In the genomic region with DNA sequence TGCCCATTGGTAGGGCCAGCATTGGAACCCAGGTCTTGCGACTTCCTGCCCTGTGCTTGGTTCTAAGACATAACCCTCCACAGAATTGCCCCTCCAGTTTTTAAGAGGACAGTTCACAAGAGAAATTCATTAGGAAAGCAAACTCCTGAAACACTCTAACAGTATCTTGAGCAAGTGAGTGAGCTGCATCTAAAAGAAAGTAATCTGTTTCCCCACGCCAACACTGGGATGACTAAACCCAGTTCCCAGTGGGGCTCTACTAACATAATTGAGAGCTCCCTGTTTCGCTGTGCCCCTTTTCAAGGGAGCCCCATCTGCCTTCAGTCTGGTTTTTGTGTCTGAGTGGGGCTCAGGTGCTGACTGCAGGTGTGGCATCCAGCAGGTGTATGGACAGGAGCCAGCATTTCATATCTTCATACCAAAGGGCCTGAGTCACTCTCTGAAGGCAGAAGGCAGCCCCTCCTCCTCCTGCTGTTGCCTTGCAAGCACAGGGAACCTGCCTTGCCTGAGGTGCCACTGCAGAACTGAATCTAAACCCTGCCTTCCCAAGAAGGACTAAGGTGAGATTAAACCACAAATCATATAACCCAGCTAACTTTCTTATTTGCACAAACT, we compare ENCODE assay signal across 13 cellular contexts. TPM values are rescaled to one million over a fixed set of nuclear protein-coding genes. Genes with fewer than 3 reads are reported as not detected.
DNase-seq lines count a peak whose midpoint lies in the region; ATAC-seq, FAIRE-seq and TF ChIP-seq lines count a peak whose summit lies in the region.
"Had no signal": no experiment of that assay in that cellular context is flagged by ENCODE, and none has a peak within 500 bp of the region (broad histone marks: within the 10 kb centered on the region; RNA-seq: fewer than 3 reads in every experiment).

No MANE protein-coding gene starts in this region.

- H3K4me3 ChIP-seq in keratinocyte (ENCODE audit: control insufficient read depth in 2 of 3, extremely low read depth in 1 of 3, insufficient read depth in 2 of 3, low read depth in 1 of 3, low read length in 3 of 3) (no peak overlapping the region), upper lobe of left lung (no peak overlapping the region), coronary artery (no peak overlapping the region)
- no peak overlapping the region for H3K4me3 ChIP-seq in CD8-positive, alpha-beta T cell (ENCODE audit: low read depth, low read length)
- H3K4me3 ChIP-seq: spleen had no signal

- TF ChIP-seq CTCF in RWPE1 (conservative IDR thresholded peaks at IDR 0.05; ENCODE audit: low read depth) (no peak), keratinocyte (optimal IDR thresholded peaks at IDR 0.05 in 1 of 3, IDR thresholded peaks at IDR 0.05 in 1 of 3, conservative IDR thresholded peaks at IDR 0.05 in 1 of 3; ENCODE audit: extremely low read depth in 1 of 3, insufficient read depth in 2 of 3, low read length in 3 of 3) (no peak), upper lobe of left lung (IDR thresholded peaks at IDR 0.05) (no peak), coronary artery (IDR thresholded peaks at IDR 0.05) (no peak)
- no peak for TF ChIP-seq CTCF in CD8-positive, alpha-beta T cell (IDR thresholded peaks at IDR 0.05)

- H3K36me3 ChIP-seq in keratinocyte (ENCODE audit: control insufficient read depth in 2 of 2, extremely low read depth in 1 of 2, insufficient read depth in 2 of 2, low read length in 2 of 2) (peaks cover 0 to 2% of the 10 kb centered on the region in 2 experiments), upper lobe of left lung (no peaks in the 10 kb centered on the region)
- H3K36me3 ChIP-seq in CD8-positive, alpha-beta T cell (ENCODE audit: insufficient read depth, low read length): no peaks in the 10 kb centered on the region
- H3K36me3 ChIP-seq: spleen had no signal

- intact Hi-C loops in CD8-positive, alpha-beta T cell (cut with DNase I, micrococcal nuclease): no loop called here

- H3K9me1 ChIP-seq in keratinocyte (ENCODE audit: control insufficient read depth, extremely low read depth, insufficient read depth, low read length): no peaks in the 10 kb centered on the region

- H3K79me2 ChIP-seq in keratinocyte (ENCODE audit: control insufficient read depth, insufficient read depth, low read length): no peaks in the 10 kb centered on the region

- H3K4me1 ChIP-seq in keratinocyte (ENCODE audit: control insufficient read depth, extremely low read depth, insufficient read depth, low read length) (peaks cover 2% of the 10 kb centered on the region), upper lobe of left lung (no peaks in the 10 kb centered on the region)
- H3K4me1 ChIP-seq in CD8-positive, alpha-beta T cell (ENCODE audit: insufficient read depth, low read length): no peaks in the 10 kb centered on the region
- H3K4me1 ChIP-seq: spleen had no signal

- peak; percentile 34 for FAIRE-seq in keratinocyte (lab: Jason Lieb, UNC)

- TF ChIP-seq POLR2A in upper lobe of left lung (IDR thresholded peaks at IDR 0.05): no peak

- H3K4me2 ChIP-seq in keratinocyte (ENCODE audit: control insufficient read depth, extremely low read depth, insufficient read depth, low read depth, low read length): no peak overlapping the region

- no peak overlapping the region for H2AFZ ChIP-seq in keratinocyte (ENCODE audit: control insufficient read depth, low read length)

- no peak for TF ChIP-seq EP300 in upper lobe of left lung (IDR thresholded peaks at IDR 0.05)

- H3K9me3 ChIP-seq in keratinocyte (ENCODE audit: control insufficient read depth, low read depth, low read length) (no peaks in the 10 kb centered on the region), upper lobe of left lung (no peaks in the 10 kb centered on the region)
- no peaks in the 10 kb centered on the region for H3K9me3 ChIP-seq in CD8-positive, alpha-beta T cell (ENCODE audit: low read length)
- H3K9me3 ChIP-seq: spleen had no signal

- H3K27me3 Mint-ChIP-seq in CD8-positive, alpha-beta T cell (ENCODE audit: low read depth): no peaks in the 10 kb centered on the region
- H3K27me3 Mint-ChIP-seq: dendritic cell treated with granulocyte-macrophage colony-stimulating factor and Interleukin-4, amounts not matched to agents 40 ng/mL and 50 ng/mL, for 4 days had no signal

- no peaks in the 10 kb centered on the region for H4K20me1 ChIP-seq in keratinocyte (ENCODE audit: control insufficient read depth, extremely low read depth, insufficient read depth, low read length)

- dilution Hi-C loops in keratinocyte (cut with MboI; ENCODE audit: extremely low pct_ligation_motif_present, low sequenced_read_pairs): no loop called here

- peak; percentile 42 to 90 for ATAC-seq in upper lobe of left lung (ENCODE audit: low FRiP score in 2 of 2)
- ATAC-seq in CD8-positive, alpha-beta T cell: no peak

- H3K27ac ChIP-seq in RWPE1 (no peak overlapping the region), keratinocyte (ENCODE audit: control insufficient read depth, insufficient read depth, low read length) (no peak overlapping the region), upper lobe of left lung (peak overlapping the region in 1 of 4 donors; percentile 23), coronary artery (no peak overlapping the region)
- H3K27ac ChIP-seq in CD8-positive, alpha-beta T cell (ENCODE audit: low read depth, low read length): no peak overlapping the region
- H3K27ac ChIP-seq: spleen had no signal

- no peak overlapping the region for H3K27ac Mint-ChIP-seq in CD8-positive, alpha-beta T cell
- H3K27ac Mint-ChIP-seq: dendritic cell treated with granulocyte-macrophage colony-stimulating factor and Interleukin-4, amounts not matched to agents 40 ng/mL and 50 ng/mL, for 4 days had no signal

- no peak overlapping the region for H3K4me3 Mint-ChIP-seq in CD8-positive, alpha-beta T cell
- H3K4me3 Mint-ChIP-seq: dendritic cell treated with granulocyte-macrophage colony-stimulating factor and Interleukin-4, amounts not matched to agents 40 ng/mL and 50 ng/mL, for 4 days had no signal

- WGBS in upper lobe of left lung, 2 donors: 60 to 61% methylated on average over 1 to 3 of the region's 3 CpGs

- no peaks in the 10 kb centered on the region for H3K4me1 Mint-ChIP-seq in CD8-positive, alpha-beta T cell (ENCODE audit: low read depth)

- POLR2A ChIA-PET in RWPE1 (lab: Yijun Ruan, JAX; ENCODE audit: low non-redundant PET): no interaction called here
- POLR2A ChIA-PET in CD8-positive, alpha-beta T cell (lab: Charles Lee): interaction anchor here (0.6 kb wide), 1 partner anchor 523 kb away, joined by 3 read pairs; no protein-coding TSS in a partner anchor

- DNase-seq in NCI-H1417 (lab: John Stamatoyannopoulos, UW) (peak in 2 of 3 experiments; percentile 50 to 74), NCI-H1417 treated with DMSO at 0.1 percent for 48 hours (lab: John Stamatoyannopoulos, UW) (no peak), RWPE1 (ENCODE audit: low spot score) (peak; percentile 30), keratinocyte (ENCODE audit: low read depth, low spot score) (no peak), upper lobe of left lung (peak in 1 of 2 donors; percentile 88), coronary artery (ENCODE audit: low spot score) (no peak)
- DNase-seq in activated naive CD4-positive, alpha-beta T cell treated with anti-CD3 and anti-CD28 coated beads, Interleukin-2, amount 50 U/mL, for 16 hours: no peak
- no peak for DNase-seq in CD8-positive, alpha-beta T cell
- DNase-seq: activated effector memory CD4-positive, alpha-beta T cell treated with anti-CD3 and anti-CD28 coated beads, Interleukin-2, amount 50 U/mL, for 16 hours; hippocampal formation; Kasumi-1; spleen had no signal

- CTCF ChIA-PET in RWPE1 (lab: Yijun Ruan, JAX): interaction anchor here (0.6 to 0.8 kb wide), 2 partner anchors 21 to 40 kb away, joined by 3 read pairs; no protein-coding TSS in a partner anchor
- CTCF ChIA-PET in CD8-positive, alpha-beta T cell (lab: Charles Lee): no interaction called here

- H3K27me3 ChIP-seq in keratinocyte (ENCODE audit: control insufficient read depth, extremely low read depth, insufficient read depth, low read length) (peaks cover 4% of the 10 kb centered on the region), upper lobe of left lung (no peaks in the 10 kb centered on the region)
- H3K27me3 ChIP-seq in CD8-positive, alpha-beta T cell (ENCODE audit: insufficient read depth, low read length): no peaks in the 10 kb centered on the region
- H3K27me3 ChIP-seq: spleen had no signal

- no peak overlapping the region for H3K9ac ChIP-seq in keratinocyte (ENCODE audit: control insufficient read depth, extremely low read depth, insufficient read depth, low read length)

- H3K36me3 Mint-ChIP-seq in CD8-positive, alpha-beta T cell: peaks cover 3% of the 10 kb centered on the region

- no peaks in the 10 kb centered on the region for H3K9me3 Mint-ChIP-seq in CD8-positive, alpha-beta T cell
- H3K9me3 Mint-ChIP-seq: dendritic cell treated with granulocyte-macrophage colony-stimulating factor and Interleukin-4, amounts not matched to agents 40 ng/mL and 50 ng/mL, for 4 days had no signal

RNA-seq across cellular contexts. Expression of a gene that starts 8.0 kb away (rescaled TPM):
- 0.21 to 1.4 TPM (median 0.33 TPM) in 3 replicates for polyA plus RNA-seq in keratinocyte
- polyA plus RNA-seq in keratinocyte (2011; ENCODE audit: low read depth): 1.1 TPM
- 0.41 and 0.47 TPM in 2 replicates for polyA plus RNA-seq in keratinocyte (2011; cell fraction: cytosol; rRNA removed)
- polyA plus RNA-seq in keratinocyte (2011; cell fraction: nucleus; rRNA removed): 1.1 and 1.2 TPM in 2 replicates
- polyA plus RNA-seq in keratinocyte (2012; ENCODE audit: low replicate concordance): 0.25 and 1.4 TPM in 2 replicates
- polyA minus RNA-seq in keratinocyte: 0.79 to 2.4 TPM (median 1.1 TPM) in 3 replicates
- polyA minus RNA-seq in keratinocyte (2011; cell fraction: cytosol; rRNA and poly(A)+ RNA removed): 0.96 TPM
- polyA minus RNA-seq in keratinocyte (2011; cell fraction: nucleus; rRNA and poly(A)+ RNA removed): 1.8 and 4.2 TPM in 2 replicates
- 10 to 100 TPM in 2 of 6 donors, 1 to 10 TPM in 4; 4.2 to 18.9 (median 8.0) TPM for total RNA-seq in upper lobe of left lung
- total RNA-seq in CD8-positive, alpha-beta T cell: 1 to 10 TPM in 1 of 2 experiments, under 1 TPM in 1; 0.61 to 1.3 TPM

Comparison
In these comparisons a context has a peak if more than half of its experiments do, and no peak if none do; other contexts are left out.
1. DNase-seq: peak in NCI-H1417 (2 of 3) and RWPE1 (single experiment); none in NCI-H1417 treated with DMSO at 0.1 percent for 48 hours (single experiment), keratinocyte (single experiment), activated naive CD4-positive, alpha-beta T cell treated with anti-CD3 and anti-CD28 coated beads, Interleukin-2, amount 50 U/mL, for 16 hours (single experiment), coronary artery (single experiment) and CD8-positive, alpha-beta T cell (0 of 7).